ENCODE assay signal across 21 cellular contexts in genomic region chr9:121622842-121623203, GRCh38. TPM values are rescaled to one million over a fixed set of nuclear protein-coding genes. Genes with fewer than 3 reads are reported as not detected.
DNase-seq lines count a peak whose midpoint lies in the region; ATAC-seq and TF ChIP-seq lines count a peak whose summit lies in the region.
"Had no signal": no experiment of that assay in that cellular context is flagged by ENCODE, and none has a peak within 500 bp of the region (broad histone marks: within the 10 kb centered on the region; RNA-seq: fewer than 3 reads in every experiment).

No MANE protein-coding gene starts in this region.

- H3K4me3 ChIP-seq in left ventricle myocardium inferior (no peak overlapping the region), right cardiac atrium (ENCODE audit: low read length) (no peak overlapping the region), body of pancreas (no peak overlapping the region), osteoblast (ENCODE audit: insufficient read depth, low read length) (no peak overlapping the region), ovary (no peak overlapping the region)

- H4K20me1 ChIP-seq in osteoblast (ENCODE audit: insufficient read depth, low read length), result no peaks in the 10 kb centered on the region

- H3K9me3 ChIP-seq in left ventricle myocardium inferior (replicated peaks) (no peaks in the 10 kb centered on the region), right cardiac atrium (ENCODE audit: control insufficient read depth, low read length) (no peaks in the 10 kb centered on the region), body of pancreas (no peaks in the 10 kb centered on the region), osteoblast (ENCODE audit: low read depth, low read length) (no peaks in the 10 kb centered on the region), ovary (no peaks in the 10 kb centered on the region)

- 93% methylated on average over 6 of the region's 6 CpGs for WGBS in right cardiac atrium
- WGBS in body of pancreas, 2 donors, result 78 to 79% methylated on average over 6 of the region's 6 CpGs
- WGBS in ovary, 3 donors, result 89 to 95% (median 92%) methylated on average over 6 of the region's 6 CpGs

- DNase-seq in left ventricle myocardium inferior (no peak), right cardiac atrium (no peak), body of pancreas (peak in 2 of 4 donors; percentile 31 to 33), osteoblast (ENCODE audit: insufficient read length, low spot score, missing footprints) (peak; percentile 44), nucleus accumbens (lab: John Stamatoyannopoulos, UW) (no peak), middle frontal gyrus (ENCODE audit: extremely low spot score, low spot score) (no peak), ovary (no peak)
- no peak for DNase-seq in activated naive CD4-positive, alpha-beta T cell (lab: John Stamatoyannopoulos, UW)
- DNase-seq: activated B cell treated with CpG ODN at 0.5 μM for 24 hours; activated CD8-positive, alpha-beta T cell treated with anti-CD3 and anti-CD28 coated beads for 36 hours; activated naive CD4-positive, alpha-beta T cell treated with anti-CD3 and anti-CD28 coated beads, Interleukin-2, amount 50 U/mL, for 16 hours; activated T-cell treated with anti-CD3 and anti-CD28 coated beads, Interleukin-2, amount 50 U/mL, for 24 hours; CD8-positive, alpha-beta T cell; DMS79 treated with DMSO at 0.1 percent for 48 hours; endodermal cell; NCI-H1105 treated with DMSO at 0.1 percent for 48 hours; NCI-H524 treated with DMSO at 0.1 percent for 48 hours; OCI-M1; SHP77; stimulated activated CD4-positive, alpha-beta T cell treated with anti-CD3 and anti-CD28 coated beads, Interleukin-4, amount 100 ng/mL, for 24 hours; T-helper 17 cell had no signal

- no peak for ATAC-seq in right cardiac atrium
- ATAC-seq in body of pancreas, result no peak
- ATAC-seq: activated CD8-positive, alpha-beta T cell treated with anti-CD3 and anti-CD28 coated beads for 36 hours; CD8-positive, alpha-beta T cell; T-helper 17 cell had no signal

- no peaks in the 10 kb centered on the region for H3K79me2 ChIP-seq in osteoblast (ENCODE audit: insufficient read depth, low read length)

- TF ChIP-seq CTCF in left ventricle myocardium inferior (IDR thresholded peaks at IDR 0.05; ENCODE audit: borderline replicate concordance) (no peak), body of pancreas (IDR thresholded peaks at IDR 0.05) (no peak), osteoblast (IDR thresholded peaks at IDR 0.05; ENCODE audit: extremely low read depth, low read depth, low read length) (no peak), ovary (IDR thresholded peaks at IDR 0.05) (no peak)

- H3K27ac ChIP-seq in left ventricle myocardium inferior (replicated peaks) (peak overlapping the region; percentile 46), right cardiac atrium (ENCODE audit: low read length) (no peak overlapping the region), body of pancreas (peak overlapping the region; percentile 73 to 86 (median 82)), osteoblast (ENCODE audit: low read depth, low read length) (no peak overlapping the region), ovary (no peak overlapping the region)

- H2AFZ ChIP-seq in osteoblast (ENCODE audit: low read length), result no peak overlapping the region

- intact Hi-C loops in left ventricle myocardium inferior (cut with micrococcal nuclease), result no loop called here
- intact Hi-C loops in right cardiac atrium (cut with DNase I), result no loop called here
- intact Hi-C loops in body of pancreas (cut with DNase I), result no loop called here
- intact Hi-C loops in ovary (cut with DNase I), result no loop called here

- no peak for TF ChIP-seq EP300 in ovary (IDR thresholded peaks at IDR 0.05)

- H3K4me1 ChIP-seq in left ventricle myocardium inferior (peaks cover 81% of the 10 kb centered on the region), right cardiac atrium (ENCODE audit: control insufficient read depth, insufficient read depth, low read length) (peaks cover 2% of the 10 kb centered on the region), body of pancreas (peaks cover 37% of the 10 kb centered on the region), osteoblast (ENCODE audit: insufficient read depth, low read length) (no peaks in the 10 kb centered on the region), ovary (ENCODE audit: insufficient read depth) (peaks cover 2% of the 10 kb centered on the region)

- no peak overlapping the region for H3K4me2 ChIP-seq in osteoblast (ENCODE audit: insufficient read depth, low read length)

- TF ChIP-seq POLR2A in body of pancreas (IDR thresholded peaks at IDR 0.05), result no peak
- TF ChIP-seq POLR2A in ovary (IDR thresholded peaks at IDR 0.05), result no peak

- no peaks in the 10 kb centered on the region for H3K36me3 ChIP-seq in left ventricle myocardium inferior
- H3K36me3 ChIP-seq in body of pancreas (replicated peaks in 1 of 2; ENCODE audit: insufficient read depth in 1 of 2, low read depth in 2 of 2), result no peaks in the 10 kb centered on the region
- no peaks in the 10 kb centered on the region for H3K36me3 ChIP-seq in osteoblast (ENCODE audit: insufficient read depth, low read length)
- H3K36me3 ChIP-seq in ovary, result no peaks in the 10 kb centered on the region

- H3K27me3 ChIP-seq in left ventricle myocardium inferior (ENCODE audit: low read depth) (no peaks in the 10 kb centered on the region), right cardiac atrium (ENCODE audit: control insufficient read depth, insufficient read depth) (no peaks in the 10 kb centered on the region), body of pancreas (no peaks in the 10 kb centered on the region), osteoblast (ENCODE audit: insufficient read depth, low read length) (peaks cover 7% of the 10 kb centered on the region), ovary (no peaks in the 10 kb centered on the region)

RNA-seq across cellular contexts. Expression of gene DAB2IP, which starts 28.6 kb away (rescaled TPM):
- 50.7 TPM for total RNA-seq in left ventricle myocardium inferior
- total RNA-seq in right cardiac atrium, result 10 to 100 TPM; 41.7 to 55.0 (median 42.7) TPM
- 25.5 TPM for polyA plus RNA-seq in right cardiac atrium
- 10 to 100 TPM; 25.2 to 34.9 TPM for total RNA-seq in body of pancreas
- 49.2 and 60.8 TPM in 2 replicates for total RNA-seq in osteoblast
- total RNA-seq in ovary, result 10 to 100 TPM; 24.3 to 95.0 (median 78.7) TPM
- 10 to 100 TPM in 1 of 2 donors, 1 to 10 TPM in 1; 9.3 to 29.3 TPM for polyA plus RNA-seq in ovary
- total RNA-seq: T-helper 17 cell had no signal

Comparison
In these comparisons a context has a peak if more than half of its experiments do, and no peak if none do; other contexts are left out.
1. H3K27ac ChIP-seq: peak in left ventricle myocardium inferior (single experiment) and body of pancreas (4 of 4); none in right cardiac atrium (single experiment), osteoblast (single experiment) and ovary (0 of 2).